ENCODE assay signal across 8 cellular contexts in genomic region chr7:148501707-148502139, GRCh38.
DNase-seq lines count a peak whose midpoint lies in the region; ATAC-seq and TF ChIP-seq lines count a peak whose summit lies in the region.

No MANE protein-coding gene starts in this region.

- H3K9me3 ChIP-seq in left ventricle myocardium inferior (replicated peaks) (no peaks in the 10 kb centered on the region), SJCRH30 (replicated peaks) (no peaks in the 10 kb centered on the region), gastroesophageal sphincter (no peaks in the 10 kb centered on the region)

- H3K36me3 ChIP-seq in left ventricle myocardium inferior (no peaks in the 10 kb centered on the region), SJCRH30 (no peaks in the 10 kb centered on the region), gastroesophageal sphincter (no peaks in the 10 kb centered on the region)

- no peak for TF ChIP-seq EP300 in gastroesophageal sphincter (IDR thresholded peaks at IDR 0.05)

- H3K27ac ChIP-seq in left ventricle myocardium inferior (replicated peaks) (no peak overlapping the region), SJCRH30 (no peak overlapping the region), gastroesophageal sphincter (no peak overlapping the region)

- DNase-seq in NCI-H2227 (lab: John Stamatoyannopoulos, UW; ENCODE audit: unreplicated experiment) (peak; percentile 91), left ventricle myocardium inferior (no peak), SJCRH30 (no peak), NCI-H1694 (lab: John Stamatoyannopoulos, UW) (no peak), COLO829 (ENCODE audit: low spot score) (no peak)

- H3K4me3 ChIP-seq in left ventricle myocardium inferior = peak overlapping the region; percentile 50
- H3K4me3 ChIP-seq in SJCRH30 = no peak overlapping the region
- H3K4me3 ChIP-seq in gastroesophageal sphincter = no peak overlapping the region

- TF ChIP-seq CTCF in left ventricle myocardium inferior (IDR thresholded peaks at IDR 0.05; ENCODE audit: borderline replicate concordance) = no peak
- TF ChIP-seq CTCF in gastroesophageal sphincter (IDR thresholded peaks at IDR 0.05) = no peak

- TF ChIP-seq POLR2A in gastroesophageal sphincter (IDR thresholded peaks at IDR 0.05) = no peak

- intact Hi-C loops in left ventricle myocardium inferior (cut with micrococcal nuclease) = loop anchor here (5.0 kb wide), 1 partner anchor 461 kb away; no protein-coding TSS in a partner anchor

- H3K4me1 ChIP-seq in left ventricle myocardium inferior = no peaks in the 10 kb centered on the region
- H3K4me1 ChIP-seq in SJCRH30 = no peaks in the 10 kb centered on the region
- no peaks in the 10 kb centered on the region for H3K4me1 ChIP-seq in gastroesophageal sphincter

- H3K27me3 ChIP-seq in left ventricle myocardium inferior (ENCODE audit: low read depth) (peaks cover 47% of the 10 kb centered on the region), SJCRH30 (peaks cover 24% of the 10 kb centered on the region), gastroesophageal sphincter (peaks cover 29% of the 10 kb centered on the region)

- 28 to 49% methylated on average over 4 to 8 of the region's 11 CpGs for WGBS in gastroesophageal sphincter (ENCODE audit: low coverage in 1 of 2), 2 donors

- ATAC-seq in GM18870 (IDR thresholded peaks at IDR 0.05; ENCODE audit: unreplicated experiment) (peak; percentile 88), HG02571 (IDR thresholded peaks at IDR 0.05; ENCODE audit: unreplicated experiment) (peak; percentile 88), gastroesophageal sphincter (no peak)
